In the genomic region with DNA sequence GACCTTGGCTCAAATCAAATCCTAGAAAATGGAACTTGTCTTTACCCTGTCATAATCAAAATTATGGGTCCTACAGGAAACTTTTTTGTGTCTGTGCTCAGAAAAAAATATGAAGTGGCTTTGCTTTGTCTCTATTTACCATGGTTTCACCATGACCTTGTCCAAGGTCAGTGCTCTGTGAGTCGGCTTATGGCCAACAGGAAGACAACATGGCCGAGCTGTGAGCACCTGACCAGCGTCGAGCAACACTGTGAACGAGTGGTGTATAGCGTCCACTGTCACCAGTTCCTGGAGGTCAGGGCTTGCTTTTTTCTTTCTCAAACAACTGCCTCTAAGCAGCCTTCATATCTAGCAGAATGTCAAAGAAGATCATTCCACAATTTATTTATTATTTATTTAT, we compare ENCODE assay signal across 1 cellular context.
TF ChIP-seq lines count a peak whose summit lies in the region.

No MANE protein-coding gene starts in this region.

TF ChIP-seq in HepG2, 621 proteins besides CTCF, POLR2A, EP300 and RAD21 (continued from another document):
- TF ChIP-seq, protein P1, sequence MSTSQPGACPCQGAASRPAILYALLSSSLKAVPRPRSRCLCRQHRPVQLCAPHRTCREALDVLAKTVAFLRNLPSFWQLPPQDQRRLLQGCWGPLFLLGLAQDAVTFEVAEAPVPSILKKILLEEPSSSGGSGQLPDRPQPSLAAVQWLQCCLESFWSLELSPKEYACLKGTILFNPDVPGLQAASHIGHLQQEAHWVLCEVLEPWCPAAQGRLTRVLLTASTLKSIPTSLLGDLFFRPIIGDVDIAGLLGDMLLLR (CRISPR knock-in tag; IDR thresholded peaks at IDR 0.05), result no peak
- TF ChIP-seq ZSCAN9 (CRISPR knock-in tag; IDR thresholded peaks at IDR 0.05; ENCODE audit: borderline replicate concordance) (no peak), HDAC1 (CRISPR knock-in tag; IDR thresholded peaks at IDR 0.05) (no peak), ZNF24 (IDR thresholded peaks at IDR 0.05) (no peak)
